ENCODE assay signal across 10 cellular contexts in the genomic region with DNA sequence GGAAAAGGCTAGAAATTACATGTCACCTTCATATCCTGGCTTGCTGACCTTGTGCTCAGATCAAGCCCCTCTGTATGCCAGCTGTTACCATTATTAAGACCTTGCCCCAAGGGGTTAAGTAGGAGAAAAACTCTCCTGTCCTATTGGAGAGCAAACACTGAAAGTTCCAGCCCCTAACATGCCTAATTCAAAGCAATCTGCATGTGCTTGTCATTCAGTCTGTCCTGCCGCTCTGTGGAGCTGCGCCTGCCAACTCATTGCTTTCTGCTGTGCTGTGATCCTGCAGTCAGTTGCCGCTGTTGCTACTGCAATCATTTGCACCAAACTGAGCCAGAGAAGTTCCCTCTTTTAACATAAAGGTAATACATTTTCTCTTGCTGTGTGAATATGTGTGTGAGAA.
A peak's percentile ranks its signal among the peaks of the same experiment; 100 is the strongest.
DNase-seq lines count a peak whose midpoint lies in the region; ATAC-seq and TF ChIP-seq lines count a peak whose summit lies in the region.
"Had no signal": no experiment of that assay in that cellular context is flagged by ENCODE, and none has a peak within 500 bp of the region (broad histone marks: within the 10 kb centered on the region; RNA-seq: fewer than 3 reads in every experiment).

No MANE protein-coding gene starts in this region.

- CTCF ChIA-PET in WTC11 (lab: Charles Lee): interaction anchor here (0.9 kb wide), 2 partner anchors 148 to 161 kb away, joined by 4 to 5 read pairs; no protein-coding TSS in a partner anchor
- CTCF ChIA-PET in CD8-positive, alpha-beta memory T cell (lab: Charles Lee): no interaction called here

- H3K9me3 ChIP-seq in HUES64 (ENCODE audit: insufficient read depth, low read depth, low read length): no peaks in the 10 kb centered on the region
- H3K9me3 ChIP-seq in right cardiac atrium (ENCODE audit: control insufficient read depth, low read length): no peaks in the 10 kb centered on the region
- no peaks in the 10 kb centered on the region for H3K9me3 ChIP-seq in CD8-positive, alpha-beta memory T cell (ENCODE audit: low read length)

- no peak overlapping the region for H3K9ac ChIP-seq in HUES64 (ENCODE audit: low read depth, low read length)

- peak overlapping the region; percentile 23; the same call in 1 of the 2 replicates for H3K4me3 ChIP-seq in HUES64 (ENCODE audit: low read length)
- H3K4me3 ChIP-seq in right cardiac atrium (ENCODE audit: low read length): peak overlapping the region; percentile 64
- H3K4me3 ChIP-seq in CD8-positive, alpha-beta memory T cell (ENCODE audit: low read length): no peak overlapping the region
- H3K4me3 ChIP-seq: GM12878 had no signal

- peak; percentile 65 for DNase-seq in WTC11 (ENCODE audit: low spot score)
- DNase-seq in right cardiac atrium: peak; percentile 51 to 82 (median 79)
- peak; percentile 77 for DNase-seq in renal cortical epithelial cell (ENCODE audit: low read depth)
- no peak for DNase-seq in activated naive CD4-positive, alpha-beta T cell treated with anti-CD3 and anti-CD28 coated beads, Interleukin-2, amount 50 U/mL, for 72 hours (ENCODE audit: low spot score in 2 of 2)
- DNase-seq in CD8-positive, alpha-beta memory T cell: no peak
- DNase-seq in stimulated activated CD4-positive, alpha-beta T cell treated with anti-CD3 and anti-CD28 coated beads, Interleukin-2, amount 100 ng/mL, for 24 hours: no peak
- no peak for DNase-seq in COLO668 (lab: John Stamatoyannopoulos, UW; ENCODE audit: unreplicated experiment)

- WGBS in HUES64: 2% methylated on average over 3 of the region's 3 CpGs
- 14% methylated on average over 3 of the region's 3 CpGs for WGBS in right cardiac atrium

- intact Hi-C loops in right cardiac atrium (cut with DNase I): no loop called here

- peak; percentile 100 for ATAC-seq in WTC11
- ATAC-seq in right cardiac atrium: peak; percentile 96 to 97
- no peak for ATAC-seq in activated naive CD4-positive, alpha-beta T cell treated with anti-CD3 and anti-CD28 coated beads, Interleukin-2, amount 50 U/mL, for 72 hours
- ATAC-seq: GM12878 had no signal

- no peaks in the 10 kb centered on the region for H3K9me3 Mint-ChIP-seq in WTC11
- H3K9me3 Mint-ChIP-seq in activated naive CD4-positive, alpha-beta T cell treated with anti-CD3 and anti-CD28 coated beads, Interleukin-2, amount 50 U/mL, for 72 hours: no peaks in the 10 kb centered on the region
- no peaks in the 10 kb centered on the region for H3K9me3 Mint-ChIP-seq in CD8-positive, alpha-beta memory T cell

- no peaks in the 10 kb centered on the region for H3K27me3 Mint-ChIP-seq in WTC11 (ENCODE audit: low read depth)
- H3K27me3 Mint-ChIP-seq in CD8-positive, alpha-beta memory T cell: no peaks in the 10 kb centered on the region

- H3K4me1 Mint-ChIP-seq in WTC11: peaks cover 42% of the 10 kb centered on the region
- no peaks in the 10 kb centered on the region for H3K4me1 Mint-ChIP-seq in CD8-positive, alpha-beta memory T cell

- H3K36me3 Mint-ChIP-seq in WTC11: no peaks in the 10 kb centered on the region
- no peaks in the 10 kb centered on the region for H3K36me3 Mint-ChIP-seq in activated naive CD4-positive, alpha-beta T cell treated with anti-CD3 and anti-CD28 coated beads, Interleukin-2, amount 50 U/mL, for 72 hours
- H3K36me3 Mint-ChIP-seq in CD8-positive, alpha-beta memory T cell: peaks cover 0 to 8% (median 0%) of the 10 kb centered on the region in 3 donors

- peak overlapping the region; percentile 50 for H3K4me3 Mint-ChIP-seq in WTC11
- H3K4me3 Mint-ChIP-seq in CD8-positive, alpha-beta memory T cell: no peak overlapping the region

- H3K27ac Mint-ChIP-seq in WTC11: peak overlapping the region; percentile 59
- H3K27ac Mint-ChIP-seq in activated naive CD4-positive, alpha-beta T cell treated with anti-CD3 and anti-CD28 coated beads, Interleukin-2, amount 50 U/mL, for 72 hours: no peak overlapping the region
- no peak overlapping the region for H3K27ac Mint-ChIP-seq in CD8-positive, alpha-beta memory T cell

- H3K4me1 ChIP-seq in HUES64 (ENCODE audit: insufficient read depth, low read length) (peaks cover 53% of the 10 kb centered on the region), right cardiac atrium (ENCODE audit: control insufficient read depth, insufficient read depth, low read length) (no peaks in the 10 kb centered on the region)
- H3K4me1 ChIP-seq in CD8-positive, alpha-beta memory T cell (ENCODE audit: insufficient read depth, low read length): no peaks in the 10 kb centered on the region

- H3K36me3 ChIP-seq in HUES64 (ENCODE audit: insufficient read depth, low read length): no peaks in the 10 kb centered on the region
- H3K36me3 ChIP-seq in CD8-positive, alpha-beta memory T cell (ENCODE audit: insufficient read depth, low read length): no peaks in the 10 kb centered on the region

- no peak for TF ChIP-seq CTCF in WTC11 (IDR thresholded peaks at IDR 0.05)

- H3K27ac ChIP-seq in HUES64 (ENCODE audit: low read depth, low read length) (peak overlapping the region; percentile 31; the same call in 1 of the 2 replicates), right cardiac atrium (ENCODE audit: low read length) (no peak overlapping the region)
- H3K27ac ChIP-seq in CD8-positive, alpha-beta memory T cell (ENCODE audit: low read depth, low read length): no peak overlapping the region
- H3K27ac ChIP-seq: epithelial cell of prostate had no signal

- POLR2A ChIA-PET in WTC11 (lab: Charles Lee): interaction anchor here (1.1 kb wide), 1 partner anchor 76 kb away, joined by 3 read pairs; no protein-coding TSS in a partner anchor
- POLR2A ChIA-PET in CD8-positive, alpha-beta memory T cell (lab: Charles Lee): no interaction called here

- H3K27me3 ChIP-seq in HUES64 (ENCODE audit: insufficient read depth, low read length) (no peaks in the 10 kb centered on the region), right cardiac atrium (ENCODE audit: control insufficient read depth, insufficient read depth) (no peaks in the 10 kb centered on the region)
- no peaks in the 10 kb centered on the region for H3K27me3 ChIP-seq in CD8-positive, alpha-beta memory T cell (ENCODE audit: insufficient read depth, low read length, poor library complexity, severe bottlenecking)

TF ChIP-seq in WTC11, 78 proteins besides CTCF, POLR2A, EP300 and RAD21 (continues in another document):
- TF ChIP-seq, protein P1, sequence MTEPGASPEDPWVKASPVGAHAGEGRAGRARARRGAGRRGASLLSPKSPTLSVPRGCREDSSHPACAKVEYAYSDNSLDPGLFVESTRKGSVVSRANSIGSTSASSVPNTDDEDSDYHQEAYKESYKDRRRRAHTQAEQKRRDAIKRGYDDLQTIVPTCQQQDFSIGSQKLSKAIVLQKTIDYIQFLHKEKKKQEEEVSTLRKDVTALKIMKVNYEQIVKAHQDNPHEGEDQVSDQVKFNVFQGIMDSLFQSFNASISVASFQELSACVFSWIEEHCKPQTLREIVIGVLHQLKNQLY (CRISPR knock-in tag; IDR thresholded peaks at IDR 0.05): no peak
- TF ChIP-seq, protein P2, sequence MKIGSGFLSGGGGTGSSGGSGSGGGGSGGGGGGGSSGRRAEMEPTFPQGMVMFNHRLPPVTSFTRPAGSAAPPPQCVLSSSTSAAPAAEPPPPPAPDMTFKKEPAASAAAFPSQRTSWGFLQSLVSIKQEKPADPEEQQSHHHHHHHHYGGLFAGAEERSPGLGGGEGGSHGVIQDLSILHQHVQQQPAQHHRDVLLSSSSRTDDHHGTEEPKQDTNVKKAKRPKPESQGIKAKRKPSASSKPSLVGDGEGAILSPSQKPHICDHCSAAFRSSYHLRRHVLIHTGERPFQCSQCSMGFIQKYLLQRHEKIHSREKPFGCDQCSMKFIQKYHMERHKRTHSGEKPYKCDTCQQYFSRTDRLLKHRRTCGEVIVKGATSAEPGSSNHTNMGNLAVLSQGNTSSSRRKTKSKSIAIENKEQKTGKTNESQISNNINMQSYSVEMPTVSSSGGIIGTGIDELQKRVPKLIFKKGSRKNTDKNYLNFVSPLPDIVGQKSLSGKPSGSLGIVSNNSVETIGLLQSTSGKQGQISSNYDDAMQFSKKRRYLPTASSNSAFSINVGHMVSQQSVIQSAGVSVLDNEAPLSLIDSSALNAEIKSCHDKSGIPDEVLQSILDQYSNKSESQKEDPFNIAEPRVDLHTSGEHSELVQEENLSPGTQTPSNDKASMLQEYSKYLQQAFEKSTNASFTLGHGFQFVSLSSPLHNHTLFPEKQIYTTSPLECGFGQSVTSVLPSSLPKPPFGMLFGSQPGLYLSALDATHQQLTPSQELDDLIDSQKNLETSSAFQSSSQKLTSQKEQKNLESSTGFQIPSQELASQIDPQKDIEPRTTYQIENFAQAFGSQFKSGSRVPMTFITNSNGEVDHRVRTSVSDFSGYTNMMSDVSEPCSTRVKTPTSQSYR (CRISPR knock-in tag; IDR thresholded peaks at IDR 0.05): no peak
- TF ChIP-seq ESRRA (CRISPR knock-in tag; IDR thresholded peaks at IDR 0.05; ENCODE audit: borderline replicate concordance) (no peak), NR1H2 (CRISPR knock-in tag; IDR thresholded peaks at IDR 0.05) (no peak), NR2C2 (CRISPR knock-in tag; IDR thresholded peaks at IDR 0.05) (no peak), TEAD4 (CRISPR knock-in tag; IDR thresholded peaks at IDR 0.05) (no peak), FOXJ3 (CRISPR knock-in tag; IDR thresholded peaks at IDR 0.05; ENCODE audit: borderline replicate concordance) (no peak), ZNF263 (CRISPR knock-in tag; IDR thresholded peaks at IDR 0.05; ENCODE audit: low read depth) (no peak), ETV6 (CRISPR knock-in tag; IDR thresholded peaks at IDR 0.05) (no peak)
- TF ChIP-seq, protein P3, sequence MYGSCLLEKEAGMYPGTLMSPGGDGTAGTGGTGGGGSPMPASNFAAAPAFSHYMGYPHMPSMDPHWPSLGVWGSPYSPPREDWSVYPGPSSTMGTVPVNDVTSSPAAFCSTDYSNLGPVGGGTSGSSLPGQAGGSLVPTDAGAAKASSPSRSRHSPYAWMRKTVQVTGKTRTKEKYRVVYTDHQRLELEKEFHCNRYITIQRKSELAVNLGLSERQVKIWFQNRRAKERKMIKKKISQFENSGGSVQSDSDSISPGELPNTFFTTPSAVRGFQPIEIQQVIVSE (CRISPR knock-in tag; IDR thresholded peaks at IDR 0.05; ENCODE audit: borderline replicate concordance): no peak
- TF ChIP-seq, protein P4, sequence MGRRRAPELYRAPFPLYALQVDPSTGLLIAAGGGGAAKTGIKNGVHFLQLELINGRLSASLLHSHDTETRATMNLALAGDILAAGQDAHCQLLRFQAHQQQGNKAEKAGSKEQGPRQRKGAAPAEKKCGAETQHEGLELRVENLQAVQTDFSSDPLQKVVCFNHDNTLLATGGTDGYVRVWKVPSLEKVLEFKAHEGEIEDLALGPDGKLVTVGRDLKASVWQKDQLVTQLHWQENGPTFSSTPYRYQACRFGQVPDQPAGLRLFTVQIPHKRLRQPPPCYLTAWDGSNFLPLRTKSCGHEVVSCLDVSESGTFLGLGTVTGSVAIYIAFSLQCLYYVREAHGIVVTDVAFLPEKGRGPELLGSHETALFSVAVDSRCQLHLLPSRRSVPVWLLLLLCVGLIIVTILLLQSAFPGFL (CRISPR knock-in tag; IDR thresholded peaks at IDR 0.05; ENCODE audit: borderline replicate concordance): no peak
- TF ChIP-seq, protein P5, sequence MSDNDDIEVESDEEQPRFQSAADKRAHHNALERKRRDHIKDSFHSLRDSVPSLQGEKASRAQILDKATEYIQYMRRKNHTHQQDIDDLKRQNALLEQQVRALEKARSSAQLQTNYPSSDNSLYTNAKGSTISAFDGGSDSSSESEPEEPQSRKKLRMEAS (CRISPR knock-in tag; IDR thresholded peaks at IDR 0.05): peak; percentile 42; the same call in 1 of the 2 replicates

Comparison
In these comparisons a context has a peak if more than half of its experiments do, and no peak if none do; other contexts are left out.
1. ATAC-seq: peak in WTC11 (single experiment) and right cardiac atrium (2 of 2); none in activated naive CD4-positive, alpha-beta T cell treated with anti-CD3 and anti-CD28 coated beads, Interleukin-2, amount 50 U/mL, for 72 hours (0 of 2).
2. DNase-seq: peak in WTC11 (single experiment), right cardiac atrium (3 of 3) and renal cortical epithelial cell (single experiment); none in activated naive CD4-positive, alpha-beta T cell treated with anti-CD3 and anti-CD28 coated beads, Interleukin-2, amount 50 U/mL, for 72 hours (0 of 2), CD8-positive, alpha-beta memory T cell (0 of 5), stimulated activated CD4-positive, alpha-beta T cell treated with anti-CD3 and anti-CD28 coated beads, Interleukin-2, amount 100 ng/mL, for 24 hours (0 of 2) and COLO668 (single experiment).